11 cellular contexts compared by ENCODE assay signal in the genomic region with DNA sequence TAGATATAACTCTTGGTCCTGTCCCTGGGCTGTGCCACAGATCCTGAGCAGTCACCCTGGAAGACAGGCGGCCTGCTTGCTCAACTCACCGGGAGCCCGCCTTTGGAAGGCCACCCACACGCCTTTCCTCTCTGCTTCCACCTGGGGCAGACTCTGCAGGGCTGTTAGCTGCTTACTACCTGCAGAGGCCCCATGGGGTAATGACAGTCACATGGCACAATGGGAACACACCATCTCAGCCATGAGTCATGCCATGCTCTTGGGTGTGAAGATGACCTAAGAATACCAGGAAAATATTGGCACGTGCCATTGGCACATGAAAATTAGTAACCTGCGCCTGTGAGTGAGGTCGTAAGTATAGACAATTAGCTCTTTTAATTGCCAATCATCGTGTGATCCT.
DNase-seq lines count a peak whose midpoint lies in the region; ATAC-seq, FAIRE-seq and TF ChIP-seq lines count a peak whose summit lies in the region.
"Had no signal": no experiment of that assay in that cellular context is flagged by ENCODE, and none has a peak within 500 bp of the region (broad histone marks: within the 10 kb centered on the region; RNA-seq: fewer than 3 reads in every experiment).

No MANE protein-coding gene starts in this region.

- no TSS peak for BruUV-seq in IMR-90 (replicated peaks; lab: Mats Ljungman, UMichigan)

- no peak for FAIRE-seq in HTR-8/SVneo (lab: Jason Lieb, UNC)

- no peak overlapping the region for H3K27ac Mint-ChIP-seq in activated CD8-positive, alpha-beta memory T cell treated with anti-CD3 and anti-CD28 coated beads, Interleukin-2, amount 10 ng/mL, durations not matched to agents 7 days and 5 days
- H3K27ac Mint-ChIP-seq: effector memory CD8-positive, alpha-beta T cell had no signal

- peak overlapping the region in 1 of 2 experiments; percentile 6; a peak in 1 of 4 replicates for H4K8ac ChIP-seq in IMR-90 (ENCODE audit: low read depth in 2 of 2, low read length in 2 of 2)

- H2BK15ac ChIP-seq in IMR-90 (ENCODE audit: low read depth, low read length): no peak overlapping the region

- H3K27ac ChIP-seq in IMR-90 (ENCODE audit: insufficient read depth, low read length): no peak overlapping the region
- H3K27ac ChIP-seq in coronary artery: peak overlapping the region; percentile 97 to 98

- peaks cover 23% of the 10 kb centered on the region for H3K4me1 ChIP-seq in IMR-90 (ENCODE audit: control insufficient read depth, insufficient read depth, low read length)
- H3K4me1 ChIP-seq in mucosa of descending colon (ENCODE audit: low read depth): peaks cover 3% of the 10 kb centered on the region
- H3K4me1 ChIP-seq in BE2C: peaks cover 4% of the 10 kb centered on the region

- peaks cover 37% of the 10 kb centered on the region for H3K36me3 ChIP-seq in IMR-90 (ENCODE audit: control insufficient read depth, insufficient read depth, low read length)
- no peaks in the 10 kb centered on the region for H3K36me3 ChIP-seq in mucosa of descending colon (ENCODE audit: low read depth)
- no peaks in the 10 kb centered on the region for H3K36me3 ChIP-seq in BE2C

- POLR2A ChIA-PET in IMR-90 (lab: Charles Lee; ENCODE audit: unreplicated experiment): no interaction called here

- H3K9me3 ChIP-seq in IMR-90 (ENCODE audit: control insufficient read depth, insufficient read depth, low read length): no peaks in the 10 kb centered on the region
- no peaks in the 10 kb centered on the region for H3K9me3 ChIP-seq in mucosa of descending colon
- H3K9me3 ChIP-seq in BE2C: no peaks in the 10 kb centered on the region; the same call in 1 of the 2 replicates
- H3K9me3 ChIP-seq: SK-N-SH had no signal

- CTCF ChIA-PET in IMR-90 (lab: Yijun Ruan, JAX): interaction anchor here (1.0 kb wide), 1 partner anchor 156 kb away, joined by 3 read pairs; no protein-coding TSS in a partner anchor
- CTCF ChIA-PET in activated CD8-positive, alpha-beta memory T cell treated with anti-CD3 and anti-CD28 coated beads, Interleukin-2, amount 10 ng/mL, durations not matched to agents 7 days and 5 days (lab: Charles Lee): no interaction called here

- no peak overlapping the region for H2AK5ac ChIP-seq in IMR-90 (ENCODE audit: low read depth, low read length)

- H3K9ac ChIP-seq in IMR-90 (ENCODE audit: low read depth, low read length): no peak overlapping the region
- H3K9ac ChIP-seq: SK-N-SH had no signal

- 84% methylated on average over 5 of the region's 8 CpGs; no CpG with 5 or more reads in 1 of the 2 experiments for WGBS in IMR-90 (ENCODE audit: extremely low coverage in 2 of 2, insufficient read length in 1 of 2), 2 experiments

- H3K18ac ChIP-seq in IMR-90 (ENCODE audit: low read depth, low read length): no peak overlapping the region

- H3K27me3 Mint-ChIP-seq in activated CD8-positive, alpha-beta memory T cell treated with anti-CD3 and anti-CD28 coated beads, Interleukin-2, amount 10 ng/mL, durations not matched to agents 7 days and 5 days: peaks cover 52% of the 10 kb centered on the region

- no peak for TF ChIP-seq POLR2A in IMR-90 (IDR thresholded peaks at IDR 0.05; ENCODE audit: low read depth, low read length)

- H3K9me3 Mint-ChIP-seq in activated CD8-positive, alpha-beta memory T cell treated with anti-CD3 and anti-CD28 coated beads, Interleukin-2, amount 10 ng/mL, durations not matched to agents 7 days and 5 days (ENCODE audit: low read depth): no peaks in the 10 kb centered on the region
- H3K9me3 Mint-ChIP-seq: effector memory CD8-positive, alpha-beta T cell had no signal

- H3K79me1 ChIP-seq in IMR-90 (ENCODE audit: low read depth in 1 of 2, low read length in 2 of 2): peaks cover 63 to 91% of the 10 kb centered on the region in 2 experiments

- H2AK9ac ChIP-seq in IMR-90 (replicated peaks; ENCODE audit: low read depth, low read length, poor library complexity): no peak overlapping the region

- H3K56ac ChIP-seq in IMR-90 (ENCODE audit: extremely low read depth, insufficient read depth, low read length): no peak overlapping the region

- peaks cover 4% of the 10 kb centered on the region for H3K4me1 Mint-ChIP-seq in activated CD8-positive, alpha-beta memory T cell treated with anti-CD3 and anti-CD28 coated beads, Interleukin-2, amount 10 ng/mL, durations not matched to agents 7 days and 5 days

- H3K14ac ChIP-seq in IMR-90 (replicated peaks; ENCODE audit: low read depth, low read length): no peak overlapping the region

- H3K4me3 Mint-ChIP-seq in activated CD8-positive, alpha-beta memory T cell treated with anti-CD3 and anti-CD28 coated beads, Interleukin-2, amount 10 ng/mL, durations not matched to agents 7 days and 5 days: no peak overlapping the region
- H3K4me3 Mint-ChIP-seq: effector memory CD8-positive, alpha-beta T cell had no signal

- no peak overlapping the region for H2BK20ac ChIP-seq in IMR-90 (ENCODE audit: low read depth, low read length)

- H2AFZ ChIP-seq in IMR-90 (replicated peaks; ENCODE audit: low read length, poor library complexity): no peak overlapping the region

- no peak overlapping the region for H4K91ac ChIP-seq in IMR-90 (ENCODE audit: insufficient read depth, low read depth, low read length)

- H3K4me3 ChIP-seq in IMR-90 (ENCODE audit: insufficient read depth, low read depth, low read length) (no peak overlapping the region), coronary artery (peak overlapping the region; percentile 39), mucosa of descending colon (no peak overlapping the region), BE2C (ENCODE audit: low read depth, low read length) (no peak overlapping the region)

- H3K27me3 ChIP-seq in IMR-90 (ENCODE audit: control insufficient read depth, insufficient read depth, low read length): no peaks in the 10 kb centered on the region
- H3K27me3 ChIP-seq in BE2C: no peaks in the 10 kb centered on the region

- dilution Hi-C loops in IMR-90 (cut with HindIII; ENCODE audit: low sequenced_read_pairs, unreplicated experiment): no loop called here

- no peaks in the 10 kb centered on the region for H3K36me3 Mint-ChIP-seq in activated CD8-positive, alpha-beta memory T cell treated with anti-CD3 and anti-CD28 coated beads, Interleukin-2, amount 10 ng/mL, durations not matched to agents 7 days and 5 days

- TF ChIP-seq CTCF in IMR-90 (conservative IDR thresholded peaks at IDR 0.05; ENCODE audit: low read depth, low read length) (no peak), coronary artery (IDR thresholded peaks at IDR 0.05) (no peak), mucosa of descending colon (IDR thresholded peaks at IDR 0.05) (no peak), BE2C (IDR thresholded peaks at IDR 0.05; ENCODE audit: low read depth, low read length) (no peak)

- no peak overlapping the region for H2BK120ac ChIP-seq in IMR-90 (ENCODE audit: low read depth, low read length)

- intact Hi-C loops in IMR-90 (cut with micrococcal nuclease) (no loop called here), mucosa of descending colon (cut with DNase I, micrococcal nuclease) (loop anchor here in 1 of 2 donors (10.0 kb wide), 1 partner anchor 191 kb away; no protein-coding TSS in a partner anchor)

- TF ChIP-seq RAD21 in IMR-90 (IDR thresholded peaks at IDR 0.05; ENCODE audit: low read length): no peak

- in situ Hi-C loops in ACHN (cut with HindIII; ENCODE audit: low pct_ligation_motif_present, low pct_unique_long_range_greater_than_20kb, low sequenced_read_pairs) (no loop called here), IMR-90 (cut with MboI; ENCODE audit: low sequenced_read_pairs) (no loop called here)

- H3K23ac ChIP-seq in IMR-90 (ENCODE audit: low read depth, low read length): no peak overlapping the region

- no peak overlapping the region for H2BK5ac ChIP-seq in IMR-90 (ENCODE audit: low read depth, low read length, poor library complexity, severe bottlenecking)

- ATAC-seq in IMR-90 (ENCODE audit: low read depth) (no peak), mucosa of descending colon (peak; percentile 54), HG03039 (IDR thresholded peaks at IDR 0.05; ENCODE audit: unreplicated experiment) (no peak)
- ATAC-seq in activated CD8-positive, alpha-beta memory T cell treated with anti-CD3 and anti-CD28 coated beads, Interleukin-2, amount 10 ng/mL, durations not matched to agents 7 days and 5 days: no peak
- ATAC-seq: effector memory CD8-positive, alpha-beta T cell had no signal

- peaks cover 6% of the 10 kb centered on the region for H4K20me1 ChIP-seq in IMR-90 (ENCODE audit: insufficient read depth, low read length)

- no peak overlapping the region for H3K4ac ChIP-seq in IMR-90 (ENCODE audit: low read depth, low read length)

- no peak overlapping the region for H3K4me2 ChIP-seq in IMR-90 (ENCODE audit: low read depth, low read length)
- H3K4me2 ChIP-seq: SK-N-SH had no signal

- DNase-seq in ACHN (peak; percentile 16), IMR-90 (peak; percentile 24), coronary artery (ENCODE audit: low spot score) (peak; percentile 80), mucosa of descending colon (no peak), BE2C (no peak), HTR-8/SVneo (ENCODE audit: insufficient read length, low spot score) (no peak)
- DNase-seq in activated CD8-positive, alpha-beta memory T cell treated with anti-CD3 and anti-CD28 coated beads, Interleukin-2, amount 10 ng/mL, durations not matched to agents 7 days and 5 days: no peak
- DNase-seq: activated T-cell treated with anti-CD3 and anti-CD28 coated beads, Interleukin-2, amount 50 U/mL, for 48 hours; effector memory CD8-positive, alpha-beta T cell; SK-N-SH had no signal

- H3K9me1 ChIP-seq in IMR-90 (ENCODE audit: insufficient read depth, low read length): peaks cover 36% of the 10 kb centered on the region

- H4K5ac ChIP-seq in IMR-90 (ENCODE audit: low read depth, low read length): no peak overlapping the region

TF ChIP-seq in IMR-90, 13 proteins besides CTCF, POLR2A, EP300 and RAD21 (continues in another document):
- TF ChIP-seq, protein P1, sequence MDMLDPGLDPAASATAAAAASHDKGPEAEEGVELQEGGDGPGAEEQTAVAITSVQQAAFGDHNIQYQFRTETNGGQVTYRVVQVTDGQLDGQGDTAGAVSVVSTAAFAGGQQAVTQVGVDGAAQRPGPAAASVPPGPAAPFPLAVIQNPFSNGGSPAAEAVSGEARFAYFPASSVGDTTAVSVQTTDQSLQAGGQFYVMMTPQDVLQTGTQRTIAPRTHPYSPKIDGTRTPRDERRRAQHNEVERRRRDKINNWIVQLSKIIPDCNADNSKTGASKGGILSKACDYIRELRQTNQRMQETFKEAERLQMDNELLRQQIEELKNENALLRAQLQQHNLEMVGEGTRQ (IDR thresholded peaks at IDR 0.05; ENCODE audit: low read depth, low read length): peak; percentile 51
- TF ChIP-seq RCOR1 (IDR thresholded peaks at IDR 0.05; ENCODE audit: insufficient replicate concordance, low read length) (no peak), RFX5 (IDR thresholded peaks at IDR 0.05; ENCODE audit: low read depth, low read length) (no peak), FOS (IDR thresholded peaks at IDR 0.05; ENCODE audit: low read depth, low read length) (0 out of 2 replicates have a peak, but pooled peaks have one; percentile 20)

Comparison
In these comparisons a context has a peak if more than half of its experiments do, and no peak if none do; other contexts are left out.
1. DNase-seq: peak in ACHN (single experiment), IMR-90 (single experiment) and coronary artery (single experiment); none in mucosa of descending colon (0 of 3), activated CD8-positive, alpha-beta memory T cell treated with anti-CD3 and anti-CD28 coated beads, Interleukin-2, amount 10 ng/mL, durations not matched to agents 7 days and 5 days (single experiment), BE2C (single experiment) and HTR-8/SVneo (single experiment).